ENCODE assay signal across 11 cellular contexts in the genomic region with DNA sequence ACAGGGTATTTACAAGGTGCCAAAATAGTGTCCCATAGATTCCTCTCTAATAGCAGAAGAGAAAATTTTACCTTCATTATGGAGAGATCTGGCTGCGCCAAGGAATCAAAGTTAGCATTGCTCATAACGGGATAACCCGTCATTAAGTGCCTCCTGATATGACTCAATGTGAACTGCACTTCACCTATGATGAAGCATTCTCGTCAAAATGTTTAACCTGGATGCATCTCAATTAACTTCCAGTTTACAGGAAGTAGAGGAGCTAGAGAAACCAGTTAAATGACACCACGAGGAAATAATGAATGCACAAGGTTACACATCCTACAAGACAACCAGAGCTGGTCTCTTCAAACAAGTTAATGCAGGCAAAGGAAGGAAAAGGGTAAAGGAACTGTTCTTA. TPM values are rescaled to one million over a fixed set of nuclear protein-coding genes. Genes with fewer than 3 reads are reported as not detected.
DNase-seq lines count a peak whose midpoint lies in the region; ATAC-seq, FAIRE-seq and TF ChIP-seq lines count a peak whose summit lies in the region.
"Had no signal": no experiment of that assay in that cellular context is flagged by ENCODE, and none has a peak within 500 bp of the region (broad histone marks: within the 10 kb centered on the region; RNA-seq: fewer than 3 reads in every experiment).

No MANE protein-coding gene starts in this region.

- BruUV-seq in K562 (replicated peaks; lab: Mats Ljungman, UMichigan) = no TSS peak

- WGBS in K562 (ENCODE audit: insufficient coverage, low coverage, missing lambda C conversion rate) = 82% methylated on average over 5 of the region's 5 CpGs

- TF ChIP-seq EP300 in K562 (IDR thresholded peaks at IDR 0.05; ENCODE audit: low read length) = no peak

- peaks cover 5 to 6% of the 10 kb centered on the region in 2 experiments; a peak in 3 of 5 replicates for H3K4me1 ChIP-seq in K562 (replicated peaks in 1 of 2; ENCODE audit: control insufficient read depth in 2 of 2, insufficient read depth in 2 of 2, low read length in 2 of 2)

- H3K36me3 ChIP-seq in GM06990 (ENCODE audit: control insufficient read depth, insufficient read depth, low read length) (no peaks in the 10 kb centered on the region; the same call in none of the 2 replicates), K562 (ENCODE audit: control insufficient read depth, insufficient read depth, low read length) (peaks cover 7% of the 10 kb centered on the region; the same call in 1 of the 3 replicates)

- H3K4me3 ChIP-seq in GM06990 (replicated peaks; ENCODE audit: low read depth, low read length) = no peak overlapping the region
- no peak overlapping the region for H3K4me3 ChIP-seq in K562
- H3K4me3 ChIP-seq: gastroesophageal sphincter, PC-9 had no signal

- intact Hi-C loops in K562 (cut with micrococcal nuclease) = loop anchor here (5.0 kb wide), 1 partner anchor 52 kb away; no protein-coding TSS in a partner anchor

- POLR2A ChIA-PET in K562 (lab: Yijun Ruan, JAX) (interaction anchor here (0.6 kb wide), 1 partner anchor 17 kb away, joined by 3 read pairs; a partner anchor contains a TSS), HEK293T (lab: Yijun Ruan, JAX) (no interaction called here)

- DNase-seq in GM06990 (ENCODE audit: extremely low read depth, insufficient read length) (peak; percentile 74), K562 (ENCODE audit: extremely low read depth in 1 of 4, low spot score in 3 of 4) (no peak), GF-D8 (lab: John Stamatoyannopoulos, UW) (no peak), HEK293T (ENCODE audit: extremely low spot score) (no peak)
- DNase-seq in central memory CD4-positive, alpha-beta T cell = no peak

- H3K27ac ChIP-seq in K562 (ENCODE audit: extremely low read depth, low read depth, low read length) = no peak overlapping the region
- H3K27ac ChIP-seq: gastroesophageal sphincter, PC-9 had no signal

- TF ChIP-seq CTCF in GM06990 (IDR thresholded peaks at IDR 0.05; ENCODE audit: insufficient read depth, low read length, poor library complexity, severe bottlenecking) (no peak), K562 (IDR thresholded peaks at IDR 0.05 in 2 of 3, conservative IDR thresholded peaks at IDR 0.05 in 1 of 3; ENCODE audit: insufficient read depth in 2 of 3, low read depth in 1 of 3, low read length in 3 of 3) (no peak)

- CTCF ChIA-PET in K562 (lab: Yijun Ruan, JAX; ENCODE audit: low intra/inter-chr PET ratio) (no interaction called here), HEK293T (lab: Yijun Ruan, JAX) (interaction anchor here (0.7 kb wide), 1 partner anchor 75 kb away, joined by 3 read pairs; no protein-coding TSS in a partner anchor)

- peak; percentile 15 for FAIRE-seq in K562 (lab: Jason Lieb, UNC)
- FAIRE-seq: HTR-8/SVneo had no signal

- H2AFZ ChIP-seq in K562 (ENCODE audit: low read depth, low read length) = no peak overlapping the region
- H2AFZ ChIP-seq: PC-9 had no signal

- no peaks in the 10 kb centered on the region for H3K9me1 ChIP-seq in K562 (ENCODE audit: control insufficient read depth, insufficient read depth, low read length)

- no peak for TF ChIP-seq POLR2A in K562 (conservative IDR thresholded peaks at IDR 0.05)

- H3K9ac ChIP-seq in K562 (ENCODE audit: insufficient read depth in 1 of 2, low read depth in 2 of 2, low read length in 2 of 2) = no peak overlapping the region

- no peak for TF ChIP-seq RAD21 in K562 (CRISPR knock-in tag; conservative IDR thresholded peaks at IDR 0.05 in 1 of 2, IDR thresholded peaks at IDR 0.05 in 1 of 2)

- no peaks in the 10 kb centered on the region for H3K27me3 ChIP-seq in GM06990 (replicated peaks; ENCODE audit: control insufficient read depth, insufficient read depth, low read length)
- H3K27me3 ChIP-seq in K562 (ENCODE audit: control insufficient read depth in 2 of 2, insufficient read depth in 2 of 2, low read length in 2 of 2) = no peaks in the 10 kb centered on the region
- H3K27me3 ChIP-seq: gastroesophageal sphincter had no signal

- H3K4me2 ChIP-seq in K562 (ENCODE audit: insufficient read depth, low read length) = no peak overlapping the region
- H3K4me2 ChIP-seq: PC-9 had no signal

- ATAC-seq in GM19351 (IDR thresholded peaks at IDR 0.05; ENCODE audit: unreplicated experiment) (peak; percentile 64), HG03159 (IDR thresholded peaks at IDR 0.05; ENCODE audit: unreplicated experiment) (peak; percentile 65), K562 (no peak), HG03135 (IDR thresholded peaks at IDR 0.05; ENCODE audit: unreplicated experiment) (no peak)
- ATAC-seq: gastroesophageal sphincter had no signal

- peaks cover 39% of the 10 kb centered on the region for H3K79me2 ChIP-seq in K562 (ENCODE audit: control insufficient read depth, insufficient read depth, low read length)

- H3K9me3 ChIP-seq in K562 (replicated peaks; ENCODE audit: control insufficient read depth, insufficient read depth, low read depth, low read length) = no peaks in the 10 kb centered on the region
- H3K9me3 ChIP-seq: gastroesophageal sphincter had no signal

- peaks cover 4% of the 10 kb centered on the region; the same call in 1 of the 2 replicates for H4K20me1 ChIP-seq in K562 (replicated peaks; ENCODE audit: control insufficient read depth, insufficient read depth, low read length)

- in situ Hi-C loops in K562 (cut with MboI) = no loop called here

TF ChIP-seq in K562, 482 proteins besides CTCF, POLR2A, EP300 and RAD21 (continues in another document):
- TF ChIP-seq ZNF696 (CRISPR knock-in tag; conservative IDR thresholded peaks at IDR 0.05) (no peak), RBM39 (optimal IDR thresholded peaks at IDR 0.05; ENCODE audit: low read depth, low read length) (no peak), ZNF24 (IDR thresholded peaks at IDR 0.05) (no peak), ZNF436 (CRISPR knock-in tag; IDR thresholded peaks at IDR 0.05) (no peak), SIN3A (IDR thresholded peaks at IDR 0.05; ENCODE audit: borderline replicate concordance in 2 of 2, control insufficient read depth in 1 of 2, low read depth in 2 of 2, low read length in 2 of 2) (no peak), GATAD2B (IDR thresholded peaks at IDR 0.05; ENCODE audit: borderline replicate concordance) (no peak), ZNF140 (CRISPR knock-in tag; IDR thresholded peaks at IDR 0.05) (no peak), POLR3G (IDR thresholded peaks at IDR 0.05; ENCODE audit: extremely low read depth, insufficient read length, insufficient replicate concordance) (no peak)
- TF ChIP-seq, protein P1, sequence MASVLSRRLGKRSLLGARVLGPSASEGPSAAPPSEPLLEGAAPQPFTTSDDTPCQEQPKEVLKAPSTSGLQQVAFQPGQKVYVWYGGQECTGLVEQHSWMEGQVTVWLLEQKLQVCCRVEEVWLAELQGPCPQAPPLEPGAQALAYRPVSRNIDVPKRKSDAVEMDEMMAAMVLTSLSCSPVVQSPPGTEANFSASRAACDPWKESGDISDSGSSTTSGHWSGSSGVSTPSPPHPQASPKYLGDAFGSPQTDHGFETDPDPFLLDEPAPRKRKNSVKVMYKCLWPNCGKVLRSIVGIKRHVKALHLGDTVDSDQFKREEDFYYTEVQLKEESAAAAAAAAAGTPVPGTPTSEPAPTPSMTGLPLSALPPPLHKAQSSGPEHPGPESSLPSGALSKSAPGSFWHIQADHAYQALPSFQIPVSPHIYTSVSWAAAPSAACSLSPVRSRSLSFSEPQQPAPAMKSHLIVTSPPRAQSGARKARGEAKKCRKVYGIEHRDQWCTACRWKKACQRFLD (CRISPR knock-in tag; IDR thresholded peaks at IDR 0.05) = no peak

TF ChIP-seq in HEK293T, 16 proteins besides CTCF, POLR2A, EP300 and RAD21 (continues in another document):
- TF ChIP-seq SP1 (IDR thresholded peaks at IDR 0.05) (no peak), CTBP1 (IDR thresholded peaks at IDR 0.05; ENCODE audit: borderline replicate concordance) (no peak), FOXA1 (IDR thresholded peaks at IDR 0.05) (no peak), ARNT (IDR thresholded peaks at IDR 0.05) (no peak), ELF4 (IDR thresholded peaks at IDR 0.05) (no peak), FOXK2 (IDR thresholded peaks at IDR 0.05) (no peak), LEF1 (IDR thresholded peaks at IDR 0.05; ENCODE audit: borderline replicate concordance) (no peak), FOXM1 (IDR thresholded peaks at IDR 0.05; ENCODE audit: borderline replicate concordance) (no peak), NFRKB (IDR thresholded peaks at IDR 0.05) (no peak), TARDBP (IDR thresholded peaks at IDR 0.05) (no peak), ZNF384 (IDR thresholded peaks at IDR 0.05) (no peak), BHLHE40 (IDR thresholded peaks at IDR 0.05; ENCODE audit: borderline replicate concordance) (no peak), L3MBTL2 (conservative IDR thresholded peaks at IDR 0.05) (no peak), HDGF (IDR thresholded peaks at IDR 0.05; ENCODE audit: borderline replicate concordance) (no peak)
- TF ChIP-seq, protein P2, sequence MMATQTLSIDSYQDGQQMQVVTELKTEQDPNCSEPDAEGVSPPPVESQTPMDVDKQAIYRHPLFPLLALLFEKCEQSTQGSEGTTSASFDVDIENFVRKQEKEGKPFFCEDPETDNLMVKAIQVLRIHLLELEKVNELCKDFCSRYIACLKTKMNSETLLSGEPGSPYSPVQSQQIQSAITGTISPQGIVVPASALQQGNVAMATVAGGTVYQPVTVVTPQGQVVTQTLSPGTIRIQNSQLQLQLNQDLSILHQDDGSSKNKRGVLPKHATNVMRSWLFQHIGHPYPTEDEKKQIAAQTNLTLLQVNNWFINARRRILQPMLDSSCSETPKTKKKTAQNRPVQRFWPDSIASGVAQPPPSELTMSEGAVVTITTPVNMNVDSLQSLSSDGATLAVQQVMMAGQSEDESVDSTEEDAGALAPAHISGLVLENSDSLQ (IDR thresholded peaks at IDR 0.05) = no peak

RNA-seq across cellular contexts. Expression of a gene that starts 17.2 kb away (rescaled TPM):
- 27.1 and 32.3 TPM in 2 replicates for total RNA-seq in K562 (2011; cell fraction: chromatin; rRNA removed; ENCODE audit: low replicate concordance)
- 11.7 and 13.2 TPM in 2 replicates for total RNA-seq in K562 (2011; cell fraction: nucleolus; rRNA removed)
- total RNA-seq in K562 (2011; cell fraction: nucleoplasm; rRNA removed) = 22.7 and 34.8 TPM in 2 replicates
- total RNA-seq in K562 (2014; rRNA removed) (16.7 and 20.3 TPM in 2 replicates), K562 (2014; rRNA removed; fragmentation: Illumina TruSeq; extraction: Trizol) (27.0 and 27.7 TPM in 2 replicates), K562 (2015; rRNA removed; fragmentation: Illumina TruSeq; extraction: Trizol) (24.8 and 27.2 TPM in 2 replicates), K562 (2021) (23.6 and 24.0 TPM in 2 replicates)
- polyA plus RNA-seq in K562 (2011; rRNA removed) (27.3 and 28.6 TPM in 2 replicates), K562 (2014; fragmentation: Illumina TruSeq; extraction: Trizol) (20.9 and 24.8 TPM in 2 replicates), K562 (2014; fragmentation: Nextera tagmentation; extraction: Ambion mirVana) (1 to 10 TPM; 3.0 to 3.5 TPM), K562 (2014; rRNA removed) (13.1 and 15.6 TPM in 2 replicates)
- polyA plus RNA-seq in K562 (2011; cell fraction: cytosol; rRNA removed) = 17.0 and 22.3 TPM in 2 replicates
- polyA plus RNA-seq in K562 (2011; cell fraction: nucleus; rRNA removed) = 31.3 and 33.1 TPM in 2 replicates
- polyA plus RNA-seq in K562 (2012) = 20.0 and 23.4 TPM in 2 replicates
- 59.5 and 64.2 TPM in 2 replicates for polyA minus RNA-seq in K562 (2011; rRNA and poly(A)+ RNA removed)
- polyA minus RNA-seq in K562 (2011; cell fraction: cytosol; rRNA and poly(A)+ RNA removed) = 24.3 and 34.5 TPM in 2 replicates
- polyA minus RNA-seq in K562 (2011; cell fraction: nucleus; rRNA and poly(A)+ RNA removed) = 13.2 and 22.0 TPM in 2 replicates

Comparison
In these comparisons a context has a peak if more than half of its experiments do, and no peak if none do; other contexts are left out.
1. ATAC-seq: peak in GM19351 (single experiment) and HG03159 (single experiment); none in K562 (single experiment) and HG03135 (single experiment).